ENCODE assay signal across 1 cellular context in genomic region chr17:36932383-36933173, GRCh38.
TF ChIP-seq lines count a peak whose summit lies in the region.

No MANE protein-coding gene starts in this region.

TF ChIP-seq in HepG2, 621 proteins besides CTCF, POLR2A, EP300 and RAD21:
- TF ChIP-seq E2F2 (CRISPR knock-in tag; IDR thresholded peaks at IDR 0.05; ENCODE audit: borderline replicate concordance) (no peak), EZH2 (conservative IDR thresholded peaks at IDR 0.05; ENCODE audit: low read depth, low read length) (0 out of 2 replicates have a peak, but pooled peaks have one; percentile 30), ZNF703 (CRISPR knock-in tag; IDR thresholded peaks at IDR 0.05; ENCODE audit: borderline replicate concordance) (no peak), ZNF431 (CRISPR knock-in tag; IDR thresholded peaks at IDR 0.05; ENCODE audit: borderline replicate concordance, low read depth) (no peak), RAD51 (IDR thresholded peaks at IDR 0.05; ENCODE audit: borderline replicate concordance) (no peak)
